In genomic region chrX:7351946-7352345, GRCh38 we compare ENCODE assay signal across 25 cellular contexts.
DNase-seq lines count a peak whose midpoint lies in the region; ATAC-seq lines count a peak whose summit lies in the region.
"Had no signal": no experiment of that assay in that cellular context is flagged by ENCODE, and none has a peak within 500 bp of the region (broad histone marks: within the 10 kb centered on the region; RNA-seq: fewer than 3 reads in every experiment).

No MANE protein-coding gene starts in this region.

- H2AFZ ChIP-seq in GM23248: no peak overlapping the region

- no peak for ATAC-seq in GM21447 (IDR thresholded peaks at IDR 0.05; ENCODE audit: unreplicated experiment)
- ATAC-seq: A549, Panc1 had no signal

- H3K9me3 ChIP-seq in GM23248 (ENCODE audit: low read depth): no peaks in the 10 kb centered on the region
- H3K9me3 ChIP-seq in adipocyte (ENCODE audit: control insufficient read depth, low read length): no peaks in the 10 kb centered on the region
- no peaks in the 10 kb centered on the region for H3K9me3 ChIP-seq in skeletal muscle satellite cell (replicated peaks; ENCODE audit: low read length)
- H3K9me3 ChIP-seq: A549, BE2C, SK-N-SH had no signal

- H3K27me3 ChIP-seq in GM23248 (replicated peaks; ENCODE audit: insufficient read depth): no peaks in the 10 kb centered on the region
- no peaks in the 10 kb centered on the region for H3K27me3 ChIP-seq in adipocyte (replicated peaks; ENCODE audit: control insufficient read depth, insufficient read depth, low read length)
- no peaks in the 10 kb centered on the region for H3K27me3 ChIP-seq in skeletal muscle satellite cell (ENCODE audit: control insufficient read depth, insufficient read depth, low read length)
- H3K27me3 ChIP-seq: BE2C had no signal

- no peak overlapping the region for H3K27ac ChIP-seq in GM23248
- H3K27ac ChIP-seq: A549 had no signal

- H3K79me2 ChIP-seq in GM23248 (ENCODE audit: insufficient read depth): no peaks in the 10 kb centered on the region

- peaks cover 5% of the 10 kb centered on the region for H3K4me1 ChIP-seq in GM23248 (ENCODE audit: insufficient read depth)
- H3K4me1 ChIP-seq in adipocyte (ENCODE audit: control insufficient read depth, insufficient read depth, low read length): no peaks in the 10 kb centered on the region
- peaks cover 10% of the 10 kb centered on the region for H3K4me1 ChIP-seq in skeletal muscle satellite cell (ENCODE audit: control insufficient read depth, insufficient read depth, low read length)
- H3K4me1 ChIP-seq: A549, BE2C had no signal

- no peaks in the 10 kb centered on the region for H4K20me1 ChIP-seq in GM23248 (ENCODE audit: insufficient read depth)

- 70 to 93% methylated on average over 1 of the region's 1 CpG for WGBS in GM23248 (ENCODE audit: low coverage in 1 of 2, low lambda C conversion rate in 2 of 2, missing lambda C conversion rate in 2 of 2), 2 experiments

- H3K9me2 ChIP-seq in GM23248 (ENCODE audit: insufficient read depth): no peaks in the 10 kb centered on the region
- H3K9me2 ChIP-seq: SK-N-SH had no signal

- no peak overlapping the region for H3K4me3 ChIP-seq in GM23248
- H3K4me3 ChIP-seq in adipocyte (ENCODE audit: low read length): no peak overlapping the region
- H3K4me3 ChIP-seq in skeletal muscle satellite cell (ENCODE audit: low read length): no peak overlapping the region
- H3K4me3 ChIP-seq: A549 had no signal

- in situ Hi-C loops in GM23248 (cut with MboI): no loop called here

- H3K4me2 ChIP-seq in GM23248 (ENCODE audit: unreplicated experiment) (no peak overlapping the region), skeletal muscle satellite cell (ENCODE audit: low read length) (no peak overlapping the region)
- H3K4me2 ChIP-seq: A549, SK-N-SH had no signal

- no peaks in the 10 kb centered on the region for H3F3A ChIP-seq in GM23248 (ENCODE audit: insufficient read depth)

- H3K9ac ChIP-seq in GM23248: no peak overlapping the region
- no peak overlapping the region for H3K9ac ChIP-seq in adipocyte (ENCODE audit: low read length)
- H3K9ac ChIP-seq in skeletal muscle satellite cell (ENCODE audit: low read depth, low read length): peak overlapping the region; percentile 31
- H3K9ac ChIP-seq: SK-N-SH had no signal

- H3K36me3 ChIP-seq in GM23248 (ENCODE audit: low read depth) (no peaks in the 10 kb centered on the region), adipocyte (ENCODE audit: control insufficient read depth, insufficient read depth, low read length, severe bottlenecking) (no peaks in the 10 kb centered on the region), skeletal muscle satellite cell (ENCODE audit: insufficient read depth, low read length) (no peaks in the 10 kb centered on the region)
- H3K36me3 ChIP-seq: BE2C had no signal

- DNase-seq in GM23248 (peak; percentile 27), adipocyte (ENCODE audit: low read depth) (peak; percentile 15), fibroblast of peridontal ligament (ENCODE audit: extremely low read depth) (peak; percentile 25), HuH-7 (ENCODE audit: low spot score) (no peak), DMS 273 (lab: John Stamatoyannopoulos, UW; ENCODE audit: unreplicated experiment) (no peak)
- DNase-seq: BE2C; CD4-positive, CD25-positive, alpha-beta regulatory T cell; DMS79; H9; Karpas-422; MV-4-11; NCI-H1105 treated with DMSO at 0.1 percent for 48 hours; NCI-H1694; NCI-H2081; NCI-H2171; NCI-H345; NCI-H524; NCI-H774; NK-92 treated with Interleukin-12 subunit alpha and Interleukin-12 subunit beta, amount 100 ng/mL, for 24 hours; SIG-M5; SK-N-SH had no signal

Comparison
In these comparisons a context has a peak if more than half of its experiments do, and no peak if none do; other contexts are left out.
1. DNase-seq: peak in GM23248 (single experiment), adipocyte (single experiment) and fibroblast of peridontal ligament (single experiment); none in HuH-7 (single experiment) and DMS 273 (single experiment).